15 cellular contexts compared by ENCODE assay signal in the genomic region with DNA sequence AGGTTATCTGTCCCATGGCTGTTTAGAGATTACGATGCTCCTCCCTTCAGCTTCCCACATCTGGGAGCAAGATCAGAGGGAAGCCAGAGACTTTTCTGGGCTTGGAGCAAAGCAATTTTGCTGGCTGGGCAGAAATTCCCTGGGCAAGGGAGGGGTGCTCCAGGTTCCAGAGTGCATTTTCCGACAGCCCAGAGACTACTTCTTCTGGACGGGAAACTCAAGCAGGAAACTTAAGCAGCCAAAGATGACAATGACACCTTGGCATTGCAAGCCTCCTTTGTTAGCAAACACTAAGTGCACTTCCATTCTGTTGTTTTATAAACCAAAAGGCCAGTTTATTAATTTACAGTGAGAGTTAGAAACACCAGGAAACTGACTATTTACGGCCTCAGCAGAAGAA.
DNase-seq lines count a peak whose midpoint lies in the region; ATAC-seq, FAIRE-seq and TF ChIP-seq lines count a peak whose summit lies in the region.
"Had no signal": no experiment of that assay in that cellular context is flagged by ENCODE, and none has a peak within 500 bp of the region (broad histone marks: within the 10 kb centered on the region; RNA-seq: fewer than 3 reads in every experiment).

No MANE protein-coding gene starts in this region.

- TF ChIP-seq CTCF in A549 (IDR thresholded peaks at IDR 0.05) = no peak
- TF ChIP-seq CTCF in LNCaP clone FGC (IDR thresholded peaks at IDR 0.05; ENCODE audit: control insufficient read depth, extremely low read depth, insufficient read depth) = no peak
- TF ChIP-seq CTCF in gastroesophageal sphincter (IDR thresholded peaks at IDR 0.05) = no peak
- TF ChIP-seq CTCF in osteocyte (IDR thresholded peaks at IDR 0.05) = no peak

- TF ChIP-seq EP300 in A549 (IDR thresholded peaks at IDR 0.05) (no peak), gastroesophageal sphincter (IDR thresholded peaks at IDR 0.05) (no peak)

- peak overlapping the region; percentile 34 for H3K27ac Mint-ChIP-seq in osteocyte (ENCODE audit: unreplicated experiment)
- H3K27ac Mint-ChIP-seq: CD8-positive, alpha-beta memory T cell had no signal

- H3K27ac ChIP-seq in A549 (no peak overlapping the region), gastroesophageal sphincter (no peak overlapping the region)
- H3K27ac ChIP-seq: BLaER1 had no signal

- POLR2A ChIA-PET in A549 (lab: Yijun Ruan, JAX) = no interaction called here

- H3K9me3 ChIP-seq in A549 (no peaks in the 10 kb centered on the region), gastroesophageal sphincter (no peaks in the 10 kb centered on the region)
- H3K9me3 ChIP-seq: BLaER1, Caco-2 had no signal

- FAIRE-seq in A549 (lab: Jason Lieb, UNC) = no peak
- FAIRE-seq: GM12892, H1 had no signal

- no peak overlapping the region for H3K4me2 ChIP-seq in A549
- H3K4me2 ChIP-seq: BLaER1 had no signal

- TF ChIP-seq POLR2A in A549 (IDR thresholded peaks at IDR 0.05; ENCODE audit: low read length) = no peak
- no peak for TF ChIP-seq POLR2A in gastroesophageal sphincter (IDR thresholded peaks at IDR 0.05)

- no peaks in the 10 kb centered on the region for H3K9me3 Mint-ChIP-seq in osteocyte (ENCODE audit: unreplicated experiment)
- H3K9me3 Mint-ChIP-seq: CD8-positive, alpha-beta memory T cell had no signal

- H3K4me3 ChIP-seq in A549 (no peak overlapping the region), LNCaP clone FGC (ENCODE audit: low read depth, low read length) (no peak overlapping the region), gastroesophageal sphincter (no peak overlapping the region)
- H3K4me3 ChIP-seq: BLaER1, HAP-1 had no signal

- no peak overlapping the region for H3K4me3 Mint-ChIP-seq in osteocyte (ENCODE audit: unreplicated experiment)
- H3K4me3 Mint-ChIP-seq: CD8-positive, alpha-beta memory T cell had no signal

- H3K4me1 ChIP-seq in A549 = peaks cover 18% of the 10 kb centered on the region
- no peaks in the 10 kb centered on the region for H3K4me1 ChIP-seq in gastroesophageal sphincter
- H3K4me1 ChIP-seq: Caco-2, HAP-1 had no signal

- no peak for TF ChIP-seq RAD21 in A549 (conservative IDR thresholded peaks at IDR 0.05 in 1 of 2, IDR thresholded peaks at IDR 0.05 in 1 of 2)

- H3K36me3 ChIP-seq in gastroesophageal sphincter = no peaks in the 10 kb centered on the region
- H3K36me3 ChIP-seq: BLaER1, HAP-1 had no signal

- no peaks in the 10 kb centered on the region for H3K27me3 Mint-ChIP-seq in osteocyte (ENCODE audit: unreplicated experiment)

- no peaks in the 10 kb centered on the region for H3K27me3 ChIP-seq in gastroesophageal sphincter
- H3K27me3 ChIP-seq: BLaER1 had no signal

- DNase-seq in A549 (ENCODE audit: low read depth in 1 of 2, low spot score in 1 of 2) = no peak
- DNase-seq in LNCaP clone FGC (ENCODE audit: low read depth) = peak; percentile 8
- DNase-seq in osteocyte (ENCODE audit: extremely low spot score, unreplicated experiment) = no peak
- DNase-seq in glomerular visceral epithelial cell (ENCODE audit: extremely low spot score) = no peak
- DNase-seq in activated effector memory CD4-positive, alpha-beta T cell treated with anti-CD3 and anti-CD28 coated beads, Interleukin-2, amount 50 U/mL, for 16 hours = no peak
- DNase-seq: AML-193; Caco-2; CD8-positive, alpha-beta memory T cell; DND-41; GDM1 had no signal

- CTCF ChIA-PET in A549 (lab: Yijun Ruan, JAX) = interaction anchor here (0.7 to 1.5 kb wide), 3 partner anchors 9 to 106 kb away, joined by 3 to 5 read pairs (median 4); a partner anchor contains a TSS

- H3K4me1 Mint-ChIP-seq in osteocyte (ENCODE audit: unreplicated experiment) = peaks cover 11% of the 10 kb centered on the region

- no peak for ATAC-seq in A549
- peak; percentile 28 for ATAC-seq in gastroesophageal sphincter

- 84% methylated on average over 4 of the region's 4 CpGs for WGBS in A549 (ENCODE audit: missing lambda C conversion rate)
- WGBS in gastroesophageal sphincter (ENCODE audit: low coverage in 1 of 2), 2 donors = 66 to 80% methylated on average over 2 to 3 of the region's 4 CpGs

- peaks cover 90% of the 10 kb centered on the region for H3K36me3 Mint-ChIP-seq in osteocyte (ENCODE audit: unreplicated experiment)
- H3K36me3 Mint-ChIP-seq: CD8-positive, alpha-beta memory T cell had no signal

TF ChIP-seq in A549, 52 proteins besides CTCF, POLR2A, EP300 and RAD21:
- TF ChIP-seq ZC3H11A (IDR thresholded peaks at IDR 0.05) (no peak), MAFK (IDR thresholded peaks at IDR 0.05; ENCODE audit: partially characterized antibody) (peak; percentile 34)
TF ChIP-seq in A549: peak in this region for 1.
